Comparison of ENCODE assay signal across 17 cellular contexts in genomic region chr10:69483988-69484387, GRCh38. TPM values are rescaled to one million over a fixed set of nuclear protein-coding genes. Genes with fewer than 3 reads are reported as not detected.
A peak's percentile ranks its signal among the peaks of the same experiment; 100 is the strongest.
DNase-seq lines count a peak whose midpoint lies in the region; ATAC-seq and TF ChIP-seq lines count a peak whose summit lies in the region.
"Had no signal": no experiment of that assay in that cellular context is flagged by ENCODE, and none has a peak within 500 bp of the region (broad histone marks: within the 10 kb centered on the region; RNA-seq: fewer than 3 reads in every experiment).

No MANE protein-coding gene starts in this region.

- no peaks in the 10 kb centered on the region for H3K27me3 Mint-ChIP-seq in activated T-helper 17 cell treated with anti-CD3 and anti-CD28 coated beads, Interleukin-2, amount 50 U/mL, for 72 hours
- no peaks in the 10 kb centered on the region for H3K27me3 Mint-ChIP-seq in activated T-cell treated with anti-CD3 and anti-CD28 coated beads, Interleukin-2, amount 50 U/mL, for 72 hours (ENCODE audit: low read depth)
- H3K27me3 Mint-ChIP-seq: activated naive CD8-positive, alpha-beta T cell had no signal

- 60 to 80% methylated on average over 1 to 5 of the region's 5 CpGs for WGBS in transverse colon (ENCODE audit: low coverage in 1 of 2), 2 donors

- no peaks in the 10 kb centered on the region for H3K27me3 ChIP-seq in mucosa of rectum (ENCODE audit: control insufficient read depth in 2 of 2, insufficient read depth in 2 of 2, low read length in 2 of 2)
- no peaks in the 10 kb centered on the region for H3K27me3 ChIP-seq in transverse colon

- H3K9me3 Mint-ChIP-seq in activated T-helper 17 cell treated with anti-CD3 and anti-CD28 coated beads, Interleukin-2, amount 50 U/mL, for 72 hours, result peaks cover 5% of the 10 kb centered on the region
- H3K9me3 Mint-ChIP-seq in activated T-cell treated with anti-CD3 and anti-CD28 coated beads, Interleukin-2, amount 50 U/mL, for 72 hours, result peaks cover 4 to 7% of the 10 kb centered on the region in 2 donors

- H3K27ac Mint-ChIP-seq in activated T-helper 17 cell treated with anti-CD3 and anti-CD28 coated beads, Interleukin-2, amount 50 U/mL, for 72 hours, result peak overlapping the region; percentile 78
- no peak overlapping the region for H3K27ac Mint-ChIP-seq in activated T-cell treated with anti-CD3 and anti-CD28 coated beads, Interleukin-2, amount 50 U/mL, for 72 hours
- H3K27ac Mint-ChIP-seq: activated naive CD8-positive, alpha-beta T cell; CD8-positive, alpha-beta T cell; memory B cell had no signal

- TF ChIP-seq CTCF in transverse colon (IDR thresholded peaks at IDR 0.05), result no peak

- ATAC-seq in activated T-helper 17 cell treated with anti-CD3 and anti-CD28 coated beads, Interleukin-2, amount 50 U/mL, for 72 hours (replicated peaks), result no peak
- no peak for ATAC-seq in activated T-cell treated with anti-CD3 and anti-CD28 coated beads, Interleukin-2, amount 50 U/mL, for 72 hours (replicated peaks in 1 of 2)
- ATAC-seq: activated CD4-positive, CD25-positive, alpha-beta regulatory T cell treated with anti-CD3 and anti-CD28 coated beads, Interleukin-2, amount 50 U/mL, for 24 hours; CD8-positive, alpha-beta T cell; Panc1 had no signal

- H3K4me1 Mint-ChIP-seq in activated T-helper 17 cell treated with anti-CD3 and anti-CD28 coated beads, Interleukin-2, amount 50 U/mL, for 72 hours, result no peaks in the 10 kb centered on the region
- no peaks in the 10 kb centered on the region for H3K4me1 Mint-ChIP-seq in activated T-cell treated with anti-CD3 and anti-CD28 coated beads, Interleukin-2, amount 50 U/mL, for 72 hours (ENCODE audit: low read depth)

- DNase-seq in M059J (ENCODE audit: low read depth) (peak; percentile 97), transverse colon (no peak), UCSD-AML1 (lab: John Stamatoyannopoulos, UW; ENCODE audit: unreplicated experiment) (no peak), KG1 (lab: John Stamatoyannopoulos, UW) (no peak)
- DNase-seq in activated T-cell treated with anti-CD3 and anti-CD28 coated beads, Interleukin-2, amount 50 U/mL, for 72 hours, result no peak
- DNase-seq: activated T-cell treated with anti-CD3 and anti-CD28 coated beads for 4 hours; CD8-positive, alpha-beta T cell; NCI-H1694; NCI-H526 treated with DMSO at 0.1 percent for 48 hours; stimulated activated naive CD4-positive, alpha-beta T cell treated with Interleukin-2 at 50 U/mL for 16 hours had no signal

- H3K36me3 Mint-ChIP-seq in activated T-helper 17 cell treated with anti-CD3 and anti-CD28 coated beads, Interleukin-2, amount 50 U/mL, for 72 hours (ENCODE audit: low read depth), result peaks cover 17% of the 10 kb centered on the region
- H3K36me3 Mint-ChIP-seq in activated T-cell treated with anti-CD3 and anti-CD28 coated beads, Interleukin-2, amount 50 U/mL, for 72 hours (ENCODE audit: insufficient read depth in 2 of 2), result peaks cover 7 to 8% of the 10 kb centered on the region in 2 donors
- H3K36me3 Mint-ChIP-seq: CD8-positive, alpha-beta T cell; memory B cell had no signal

- H3K9ac ChIP-seq in mucosa of rectum (ENCODE audit: low read depth in 1 of 2, low read length in 2 of 2), result peak overlapping the region in 1 of 2 donors; percentile 13

- H3K36me3 ChIP-seq in mucosa of rectum (ENCODE audit: control insufficient read depth in 2 of 2, insufficient read depth in 2 of 2, low read length in 2 of 2) (peaks cover 24 to 40% of the 10 kb centered on the region in 2 donors), transverse colon (no peaks in the 10 kb centered on the region)

- peaks cover 12 to 28% of the 10 kb centered on the region in 2 donors for H3K4me1 ChIP-seq in mucosa of rectum (ENCODE audit: control insufficient read depth in 2 of 2, insufficient read depth in 2 of 2, low read length in 2 of 2)
- peaks cover 30 to 67% (median 40%) of the 10 kb centered on the region in 4 donors for H3K4me1 ChIP-seq in transverse colon

- H3K27ac ChIP-seq in mucosa of rectum (ENCODE audit: low read depth in 2 of 2, low read length in 2 of 2) (peak overlapping the region; percentile 44 to 59), transverse colon (peak overlapping the region; percentile 81 to 91 (median 87))

- no peak overlapping the region for H3K4me3 Mint-ChIP-seq in activated T-helper 17 cell treated with anti-CD3 and anti-CD28 coated beads, Interleukin-2, amount 50 U/mL, for 72 hours
- no peak overlapping the region for H3K4me3 Mint-ChIP-seq in activated T-cell treated with anti-CD3 and anti-CD28 coated beads, Interleukin-2, amount 50 U/mL, for 72 hours
- H3K4me3 Mint-ChIP-seq: activated naive CD8-positive, alpha-beta T cell; CD8-positive, alpha-beta T cell; memory B cell had no signal

- no peak for TF ChIP-seq POLR2A in transverse colon (IDR thresholded peaks at IDR 0.05)

- H3K9me3 ChIP-seq in mucosa of rectum (ENCODE audit: control insufficient read depth in 2 of 2, low read length in 2 of 2) (peaks cover 0 to 2% of the 10 kb centered on the region in 2 donors), transverse colon (peaks cover 0 to 9% of the 10 kb centered on the region in 2 donors)

- intact Hi-C loops in transverse colon (cut with DNase I; ENCODE audit: low total_unique reads), result no loop called here

- no peak for TF ChIP-seq EP300 in transverse colon (IDR thresholded peaks at IDR 0.05; ENCODE audit: low read depth)

- no peak overlapping the region for H3K4me3 ChIP-seq in mucosa of rectum (ENCODE audit: low read length in 2 of 2)
- H3K4me3 ChIP-seq in transverse colon, result no peak overlapping the region
- H3K4me3 ChIP-seq: skin epidermis had no signal

- in situ Hi-C loops in transverse colon (cut with MboI; ENCODE audit: low pct_ligation_motif_present in 1 of 4, low pct_unique_long_range_greater_than_20kb in 1 of 4, low sequenced_read_pairs in 3 of 4), result no loop called here

RNA-seq across cellular contexts. Expression of gene TSPAN15, which starts 32.7 kb away (rescaled TPM):
- total RNA-seq in M059J (2014; rRNA removed; shearing (Covaris generic)), result 109 and 179 TPM in 2 replicates
- total RNA-seq in activated T-helper 17 cell treated with anti-CD3 and anti-CD28 coated beads, Interleukin-2, amount 50 U/mL, for 72 hours, result 10 to 100 TPM in 1 of 2 donors, 1 to 10 TPM in 1; 4.9 to 12.7 TPM
- 100 to 1,000 TPM in 3 of 4 donors, 10 to 100 TPM in 1; 97.7 to 152 (median 148) TPM for total RNA-seq in transverse colon
- total RNA-seq in activated T-cell treated with anti-CD3 and anti-CD28 coated beads, Interleukin-2, amount 50 U/mL, for 72 hours, result 1 to 10 TPM; 1.5 to 1.8 TPM
